10 cellular contexts compared by ENCODE assay signal in genomic region chr10:124703372-124703771, GRCh38. TPM values are rescaled to one million over a fixed set of nuclear protein-coding genes. Genes with fewer than 3 reads are reported as not detected.
DNase-seq lines count a peak whose midpoint lies in the region; ATAC-seq and TF ChIP-seq lines count a peak whose summit lies in the region.
"Had no signal": no experiment of that assay in that cellular context is flagged by ENCODE, and none has a peak within 500 bp of the region (broad histone marks: within the 10 kb centered on the region; RNA-seq: fewer than 3 reads in every experiment).

No MANE protein-coding gene starts in this region.

- TF ChIP-seq POLR2A in testis (IDR thresholded peaks at IDR 0.05) = no peak

- H3K36me3 ChIP-seq in mucosa of rectum (ENCODE audit: control insufficient read depth in 2 of 2, insufficient read depth in 2 of 2, low read length in 2 of 2) (peaks cover 32 to 53% of the 10 kb centered on the region in 2 donors), testis (ENCODE audit: low read depth, missing control alignments) (no peaks in the 10 kb centered on the region)

- H3K4me3 ChIP-seq in mucosa of rectum (ENCODE audit: low read length in 2 of 2) = no peak overlapping the region
- H3K4me3 ChIP-seq in testis = no peak overlapping the region

- peaks cover 20% of the 10 kb centered on the region for H3K36me3 Mint-ChIP-seq in activated CD8-positive, alpha-beta memory T cell treated with anti-CD3 and anti-CD28 coated beads, Interleukin-2, amount 10 ng/mL, durations not matched to agents 7 days and 5 days

- 49 to 55% methylated on average over 7 of the region's 7 CpGs for WGBS in testis, 2 donors

- DNase-seq in activated CD8-positive, alpha-beta memory T cell treated with anti-CD3 and anti-CD28 coated beads, Interleukin-2, amount 10 ng/mL, durations not matched to agents 7 days and 5 days = no peak
- DNase-seq in activated CD8-positive, alpha-beta memory T cell treated with anti-CD3 and anti-CD28 coated beads, Interleukin-2, amount 50 U/mL, for 4 hours = no peak
- DNase-seq in testis (no peak), NCI-H1930 (lab: John Stamatoyannopoulos, UW) (no peak), LoVo (ENCODE audit: low spot score) (no peak), SIG-M5 (lab: John Stamatoyannopoulos, UW) (no peak)
- DNase-seq: activated effector memory CD4-positive, alpha-beta T cell treated with Interleukin-2 at 50 U/mL for 16 hours; stimulated activated naive CD8-positive, alpha-beta T cell treated with anti-CD3 and anti-CD28 coated beads, Interleukin-15, Interleukin-2, amounts not matched to agents 100 U/mL and 50 U/mL, for 24 hours had no signal

- ATAC-seq in activated CD8-positive, alpha-beta memory T cell treated with anti-CD3 and anti-CD28 coated beads, Interleukin-2, amount 10 ng/mL, durations not matched to agents 7 days and 5 days = no peak
- ATAC-seq: stimulated activated naive CD8-positive, alpha-beta T cell treated with anti-CD3 and anti-CD28 coated beads, Interleukin-15, Interleukin-2, amounts not matched to agents 100 U/mL and 50 U/mL, for 24 hours had no signal

- no peak overlapping the region for H3K4me3 Mint-ChIP-seq in activated CD8-positive, alpha-beta memory T cell treated with anti-CD3 and anti-CD28 coated beads, Interleukin-2, amount 10 ng/mL, durations not matched to agents 7 days and 5 days

- no peak for TF ChIP-seq CTCF in testis (IDR thresholded peaks at IDR 0.05)

- H3K27me3 ChIP-seq in mucosa of rectum (ENCODE audit: control insufficient read depth in 2 of 2, insufficient read depth in 2 of 2, low read length in 2 of 2) = no peaks in the 10 kb centered on the region
- H3K27me3 ChIP-seq in testis = no peaks in the 10 kb centered on the region

- H3K9me3 Mint-ChIP-seq in activated CD8-positive, alpha-beta memory T cell treated with anti-CD3 and anti-CD28 coated beads, Interleukin-2, amount 10 ng/mL, durations not matched to agents 7 days and 5 days (ENCODE audit: low read depth) = no peaks in the 10 kb centered on the region

- H3K4me1 Mint-ChIP-seq in activated CD8-positive, alpha-beta memory T cell treated with anti-CD3 and anti-CD28 coated beads, Interleukin-2, amount 10 ng/mL, durations not matched to agents 7 days and 5 days = peaks cover 96% of the 10 kb centered on the region

- no peaks in the 10 kb centered on the region for H3K27me3 Mint-ChIP-seq in activated CD8-positive, alpha-beta memory T cell treated with anti-CD3 and anti-CD28 coated beads, Interleukin-2, amount 10 ng/mL, durations not matched to agents 7 days and 5 days

- peak overlapping the region; percentile 96 for H3K27ac Mint-ChIP-seq in activated CD8-positive, alpha-beta memory T cell treated with anti-CD3 and anti-CD28 coated beads, Interleukin-2, amount 10 ng/mL, durations not matched to agents 7 days and 5 days

- CTCF ChIA-PET in activated CD8-positive, alpha-beta memory T cell treated with anti-CD3 and anti-CD28 coated beads, Interleukin-2, amount 10 ng/mL, durations not matched to agents 7 days and 5 days (lab: Charles Lee) = interaction anchor here (6.1 to 10.8 kb wide), 2 partner anchors 15 to 38 kb away, joined by 52 to 76 read pairs; no protein-coding TSS in a partner anchor

- H3K9me3 ChIP-seq in mucosa of rectum (ENCODE audit: control insufficient read depth in 2 of 2, low read length in 2 of 2) (no peaks in the 10 kb centered on the region), testis (no peaks in the 10 kb centered on the region)

- H3K9ac ChIP-seq in mucosa of rectum (ENCODE audit: low read depth in 1 of 2, low read length in 2 of 2) = peak overlapping the region; percentile 8 to 32

- peak overlapping the region; percentile 95 for H3K27ac ChIP-seq in angular gyrus (ENCODE audit: low read depth, low read length)
- H3K27ac ChIP-seq in mucosa of rectum (ENCODE audit: low read depth in 2 of 2, low read length in 2 of 2) = peak overlapping the region; percentile 57 to 63
- peak overlapping the region; percentile 75 to 81 for H3K27ac ChIP-seq in testis

- H3K4me1 ChIP-seq in mucosa of rectum (ENCODE audit: control insufficient read depth in 2 of 2, insufficient read depth in 2 of 2, low read length in 2 of 2) (peaks cover 55 to 66% of the 10 kb centered on the region in 2 donors), testis (peaks cover 100% of the 10 kb centered on the region)

- intact Hi-C loops in testis (cut with DNase I; ENCODE audit: low total_unique reads) = loop anchor here (5.0 kb wide), 1 partner anchor 34 kb away; no protein-coding TSS in a partner anchor

RNA-seq across cellular contexts. Expression of gene FAM53B, which starts 40.8 kb away (rescaled TPM):
- 10 to 100 TPM; 33.5 to 45.5 TPM for total RNA-seq in activated CD8-positive, alpha-beta memory T cell treated with anti-CD3 and anti-CD28 coated beads, Interleukin-2, amount 10 ng/mL, durations not matched to agents 7 days and 5 days
- 100 to 1,000 TPM; 109 to 125 TPM for total RNA-seq in testis
- polyA plus RNA-seq in testis (ENCODE audit: insufficient read depth, low read depth, low replicate concordance) = 36.9 TPM
